ENCODE assay signal across 27 cellular contexts in the genomic region with DNA sequence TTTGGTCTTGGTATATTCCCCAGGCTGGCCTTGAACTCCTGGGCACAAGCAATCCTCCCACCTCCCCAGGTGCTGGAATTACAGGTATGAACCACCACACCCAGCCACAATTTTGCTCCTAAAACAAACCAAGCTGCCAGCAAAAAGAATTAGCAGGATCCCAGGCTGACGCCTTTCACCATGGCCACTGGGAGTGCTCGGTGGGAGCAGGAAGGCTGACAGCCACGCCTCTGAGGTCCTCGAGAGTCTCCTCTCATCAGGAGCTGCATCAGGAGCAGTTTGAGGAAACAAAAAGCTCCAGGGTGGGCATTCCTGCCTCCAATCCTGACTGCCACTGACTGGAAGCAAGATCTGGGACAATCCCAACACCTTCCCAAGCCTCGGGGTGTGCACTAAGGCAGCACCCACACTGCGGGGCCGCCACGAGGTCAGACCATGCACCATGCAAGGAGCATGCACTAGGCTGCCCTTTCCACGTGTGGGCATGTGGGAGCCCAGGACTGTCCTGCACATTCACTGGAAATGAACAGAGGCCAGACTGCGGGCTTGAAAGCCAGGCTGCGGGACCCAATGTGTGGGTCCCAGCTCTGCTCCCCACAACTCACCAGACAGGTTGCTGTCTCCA. TPM values are rescaled to one million over a fixed set of nuclear protein-coding genes. Genes with fewer than 3 reads are reported as not detected.
"Had no signal": no experiment of that assay in that cellular context is flagged by ENCODE, and none has a peak within 500 bp of the region (broad histone marks: within the 10 kb centered on the region; RNA-seq: fewer than 3 reads in every experiment).

No MANE protein-coding gene starts in this region.

- H3K4me3 ChIP-seq: SK-N-MC had no signal

- H3K27ac ChIP-seq: KMS-11, SK-N-MC had no signal

- H3K9ac ChIP-seq: KMS-11 had no signal

- H3K4me2 ChIP-seq: KMS-11 had no signal

- ATAC-seq: activated CD8-positive, alpha-beta T cell treated with anti-CD3 and anti-CD28 coated beads, Interleukin-2, amount 10 ng/mL, durations not matched to agents 7 days and 5 days; activated naive CD4-positive, alpha-beta T cell treated with anti-CD3 and anti-CD28 coated beads, Interleukin-2, amount 50 U/mL, for 72 hours; activated naive CD8-positive, alpha-beta T cell treated with anti-CD3 and anti-CD28 coated beads, Interleukin-2, amount 50 U/mL, for 24 hours; Right ventricle myocardium inferior; WTC11 had no signal

- FAIRE-seq: astrocyte had no signal

- DNase-seq: activated CD4-positive, alpha-beta T cell treated with anti-CD3 and anti-CD28 coated beads for 48 hours; activated CD4-positive, alpha-beta T cell treated with anti-CD3 and anti-CD28 coated beads, Interleukin-2, amount 50 U/mL, for 4 hours; activated CD4-positive, CD25-positive, alpha-beta regulatory T cell treated with anti-CD3 and anti-CD28 coated beads, Interleukin-2, amount 50 U/mL, for 72 hours; activated CD8-positive, alpha-beta memory T cell treated with anti-CD3 and anti-CD28 coated beads, Interleukin-2, amount 50 U/mL, for 48 hours; activated CD8-positive, alpha-beta T cell treated with anti-CD3 and anti-CD28 coated beads, Interleukin-2, amount 10 ng/mL, durations not matched to agents 7 days and 5 days; activated naive CD4-positive, alpha-beta T cell treated with Interleukin-2 at 50 U/mL for 16 hours; activated naive CD8-positive, alpha-beta T cell treated with anti-CD3 and anti-CD28 coated beads, Interleukin-2, amount 50 U/mL, for 24 hours; activated T-cell treated with anti-CD3 and anti-CD28 coated beads, Interleukin-2, amount 50 U/mL, for 1 hour; amniotic stem cell; IMR-90; NCI-H1092; NCI-H1417; NCI-H1930; NCI-H2171; NCI-H226; NCI-H510A; NCI-H526 treated with DMSO at 0.1 percent for 48 hours; NCI-H82; SW 1271 had no signal

RNA-seq across cellular contexts. Expression of a gene that starts 51.4 kb away (rescaled TPM):
- total RNA-seq: IMR-90; RPMI7951; T-helper 1 cell treated with Interleukin-12 subunit alpha and Interleukin-12 subunit beta and Interleukin-4 antibody, amounts not matched to agents 30 ng/mL and 1 ng/mL, for 36 hours had no signal
- polyA plus RNA-seq: IMR-90 had no signal
